8 cellular contexts compared by ENCODE assay signal in the genomic region with DNA sequence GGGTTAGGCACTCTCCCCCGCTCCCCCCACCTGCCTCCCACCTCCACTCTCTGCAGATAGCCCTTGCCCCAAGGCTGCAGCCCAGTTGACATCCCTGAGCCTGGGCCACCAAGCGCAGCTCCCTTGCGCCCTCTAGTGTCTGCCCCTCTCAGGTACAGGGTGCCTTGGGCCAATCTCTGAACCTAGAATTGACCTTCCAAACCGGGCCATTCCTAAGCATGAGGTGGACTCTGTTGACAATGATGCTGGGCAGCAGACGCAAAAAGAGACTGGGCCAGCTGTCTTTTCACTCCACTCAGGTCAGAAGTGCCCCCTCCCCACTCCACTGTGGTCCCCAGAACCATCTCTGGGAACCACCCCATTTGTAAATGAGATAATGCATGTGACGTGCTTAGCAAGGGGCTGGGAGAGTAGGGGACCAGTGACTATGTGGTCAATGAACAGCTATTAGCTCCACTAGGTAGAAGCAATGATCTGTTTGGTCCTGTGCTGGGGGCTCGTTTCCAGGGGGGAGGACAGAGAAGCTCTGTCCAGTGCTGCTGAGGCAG. TPM values are rescaled to one million over a fixed set of nuclear protein-coding genes. Genes with fewer than 3 reads are reported as not detected.
DNase-seq lines count a peak whose midpoint lies in the region; ATAC-seq and TF ChIP-seq lines count a peak whose summit lies in the region.

No MANE protein-coding gene starts in this region.

- H4K20me1 ChIP-seq in DND-41 (ENCODE audit: insufficient read depth, low read length) = no peaks in the 10 kb centered on the region

- no peaks in the 10 kb centered on the region for H3K9me3 Mint-ChIP-seq in activated naive CD4-positive, alpha-beta T cell treated with anti-CD3 and anti-CD28 coated beads, Interleukin-2, amount 10 ng/mL, durations not matched to agents 7 days and 5 days

- no peak overlapping the region for H3K27ac ChIP-seq in DND-41 (ENCODE audit: low read length)
- H3K27ac ChIP-seq in sigmoid colon = no peak overlapping the region

- no peaks in the 10 kb centered on the region for H3K4me1 ChIP-seq in DND-41 (ENCODE audit: insufficient read depth, low read length)
- no peaks in the 10 kb centered on the region for H3K4me1 ChIP-seq in sigmoid colon

- H3K9ac ChIP-seq in DND-41 (ENCODE audit: low read depth, low read length) = no peak overlapping the region

- no peak overlapping the region for H3K4me2 ChIP-seq in DND-41 (ENCODE audit: insufficient read depth, low read length)

- no peak overlapping the region for H3K4me3 Mint-ChIP-seq in activated naive CD4-positive, alpha-beta T cell treated with anti-CD3 and anti-CD28 coated beads, Interleukin-2, amount 10 ng/mL, durations not matched to agents 7 days and 5 days

- no peak overlapping the region for H2AFZ ChIP-seq in DND-41 (ENCODE audit: low read depth, low read length)

- H3K36me3 ChIP-seq in DND-41 (ENCODE audit: insufficient read depth, low read length) = no peaks in the 10 kb centered on the region
- no peaks in the 10 kb centered on the region for H3K36me3 ChIP-seq in sigmoid colon

- intact Hi-C loops in left cardiac atrium (cut with DNase I) (loop anchor here (2.0 to 5.0 kb wide), 3 partner anchors 700 to 750 kb away; no protein-coding TSS in a partner anchor), sigmoid colon (cut with DNase I) (loop anchor here (1.0 kb wide), 2 partner anchors 698 to 748 kb away; no protein-coding TSS in a partner anchor)

- CTCF ChIA-PET in activated naive CD4-positive, alpha-beta T cell treated with anti-CD3 and anti-CD28 coated beads, Interleukin-2, amount 10 ng/mL, durations not matched to agents 7 days and 5 days (lab: Charles Lee) = interaction anchor here (0.7 to 2.6 kb wide), 14 partner anchors 8 to 749 kb away, joined by 3 to 24 read pairs (median 4); no protein-coding TSS in a partner anchor

- no peaks in the 10 kb centered on the region for H3K36me3 Mint-ChIP-seq in activated naive CD4-positive, alpha-beta T cell treated with anti-CD3 and anti-CD28 coated beads, Interleukin-2, amount 10 ng/mL, durations not matched to agents 7 days and 5 days

- H3K4me3 ChIP-seq in DND-41 (ENCODE audit: low read depth in 1 of 2, low read length in 2 of 2) = no peak overlapping the region
- H3K4me3 ChIP-seq in sigmoid colon = no peak overlapping the region

- DNase-seq in DND-41 = peak; percentile 68
- peak; percentile 86 for DNase-seq in activated naive CD4-positive, alpha-beta T cell treated with anti-CD3 and anti-CD28 coated beads, Interleukin-2, amount 10 ng/mL, durations not matched to agents 7 days and 5 days
- peak; percentile 78 for DNase-seq in left cardiac atrium
- DNase-seq in sigmoid colon = peak; percentile 81

- ATAC-seq in DND-41 (ENCODE audit: insufficient read depth, low read depth) = peak; percentile 95
- peak; percentile 56 for ATAC-seq in HG03108 (IDR thresholded peaks at IDR 0.05; ENCODE audit: unreplicated experiment)
- ATAC-seq in SK-N-SH treated with all-trans-retinoic acid at 6 μM for 48 hours = peak; percentile 93
- ATAC-seq in left cardiac atrium = peak; percentile 68 to 86
- ATAC-seq in GM21825 (IDR thresholded peaks at IDR 0.05; ENCODE audit: unreplicated experiment) = no peak
- ATAC-seq in GM18511 (IDR thresholded peaks at IDR 0.05; ENCODE audit: unreplicated experiment) = no peak

- no peak overlapping the region for H3K27ac Mint-ChIP-seq in activated naive CD4-positive, alpha-beta T cell treated with anti-CD3 and anti-CD28 coated beads, Interleukin-2, amount 10 ng/mL, durations not matched to agents 7 days and 5 days

- H3K27me3 ChIP-seq in DND-41 (ENCODE audit: insufficient read depth, low read length, poor library complexity) (no peaks in the 10 kb centered on the region), sigmoid colon (no peaks in the 10 kb centered on the region)

- no peak for TF ChIP-seq EP300 in sigmoid colon (IDR thresholded peaks at IDR 0.05)

- no peak for TF ChIP-seq POLR2A in sigmoid colon (IDR thresholded peaks at IDR 0.05)

- TF ChIP-seq CTCF in DND-41 (IDR thresholded peaks at IDR 0.05; ENCODE audit: borderline replicate concordance, extremely low read depth, low read length, poor library complexity, severe bottlenecking) = peak; percentile 95
- peak; percentile 92 to 94 (median 92) for TF ChIP-seq CTCF in sigmoid colon (IDR thresholded peaks at IDR 0.05)

- WGBS in sigmoid colon, 2 donors = 25 to 39% methylated on average over 7 of the region's 7 CpGs

- peaks cover 3% of the 10 kb centered on the region for H3K27me3 Mint-ChIP-seq in activated naive CD4-positive, alpha-beta T cell treated with anti-CD3 and anti-CD28 coated beads, Interleukin-2, amount 10 ng/mL, durations not matched to agents 7 days and 5 days

- no peaks in the 10 kb centered on the region for H3K79me2 ChIP-seq in DND-41 (ENCODE audit: insufficient read depth, low read length)

- H3K4me1 Mint-ChIP-seq in activated naive CD4-positive, alpha-beta T cell treated with anti-CD3 and anti-CD28 coated beads, Interleukin-2, amount 10 ng/mL, durations not matched to agents 7 days and 5 days = peaks cover 42% of the 10 kb centered on the region

- H3K9me3 ChIP-seq in DND-41 (ENCODE audit: insufficient read depth, low read length, severe bottlenecking) = no peaks in the 10 kb centered on the region
- H3K9me3 ChIP-seq in sigmoid colon = no peaks in the 10 kb centered on the region

TF ChIP-seq in SK-N-SH treated with all-trans-retinoic acid at 6 μM for 48 hours, 23 proteins besides CTCF, POLR2A, EP300 and RAD21:
- no peak for TF ChIP-seq TCF4 (CRISPR knock-in tag; IDR thresholded peaks at IDR 0.05; ENCODE audit: borderline replicate concordance)
- no peak for TF ChIP-seq ZNF70 (CRISPR knock-in tag; IDR thresholded peaks at IDR 0.05)
- no peak for TF ChIP-seq ZC3H10 (CRISPR knock-in tag; IDR thresholded peaks at IDR 0.05)
- TF ChIP-seq, protein P1, sequence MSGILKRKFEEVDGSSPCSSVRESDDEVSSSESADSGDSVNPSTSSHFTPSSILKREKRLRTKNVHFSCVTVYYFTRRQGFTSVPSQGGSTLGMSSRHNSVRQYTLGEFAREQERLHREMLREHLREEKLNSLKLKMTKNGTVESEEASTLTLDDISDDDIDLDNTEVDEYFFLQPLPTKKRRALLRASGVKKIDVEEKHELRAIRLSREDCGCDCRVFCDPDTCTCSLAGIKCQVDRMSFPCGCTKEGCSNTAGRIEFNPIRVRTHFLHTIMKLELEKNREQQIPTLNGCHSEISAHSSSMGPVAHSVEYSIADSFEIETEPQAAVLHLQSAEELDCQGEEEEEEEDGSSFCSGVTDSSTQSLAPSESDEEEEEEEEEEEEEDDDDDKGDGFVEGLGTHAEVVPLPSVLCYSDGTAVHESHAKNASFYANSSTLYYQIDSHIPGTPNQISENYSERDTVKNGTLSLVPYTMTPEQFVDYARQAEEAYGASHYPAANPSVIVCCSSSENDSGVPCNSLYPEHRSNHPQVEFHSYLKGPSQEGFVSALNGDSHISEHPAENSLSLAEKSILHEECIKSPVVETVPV (CRISPR knock-in tag; IDR thresholded peaks at IDR 0.05) = no peak
- no peak for TF ChIP-seq ZFP30 (CRISPR knock-in tag; IDR thresholded peaks at IDR 0.05)
- TF ChIP-seq OSR1 (CRISPR knock-in tag; IDR thresholded peaks at IDR 0.05) = no peak
- TF ChIP-seq ZNF565 (CRISPR knock-in tag; conservative IDR thresholded peaks at IDR 0.05; ENCODE audit: low read depth) = no peak
- TF ChIP-seq PATZ1 (CRISPR knock-in tag; IDR thresholded peaks at IDR 0.05; ENCODE audit: borderline replicate concordance) = no peak
- TF ChIP-seq CSDC2 (CRISPR knock-in tag; IDR thresholded peaks at IDR 0.05) = no peak
- TF ChIP-seq, protein P2, sequence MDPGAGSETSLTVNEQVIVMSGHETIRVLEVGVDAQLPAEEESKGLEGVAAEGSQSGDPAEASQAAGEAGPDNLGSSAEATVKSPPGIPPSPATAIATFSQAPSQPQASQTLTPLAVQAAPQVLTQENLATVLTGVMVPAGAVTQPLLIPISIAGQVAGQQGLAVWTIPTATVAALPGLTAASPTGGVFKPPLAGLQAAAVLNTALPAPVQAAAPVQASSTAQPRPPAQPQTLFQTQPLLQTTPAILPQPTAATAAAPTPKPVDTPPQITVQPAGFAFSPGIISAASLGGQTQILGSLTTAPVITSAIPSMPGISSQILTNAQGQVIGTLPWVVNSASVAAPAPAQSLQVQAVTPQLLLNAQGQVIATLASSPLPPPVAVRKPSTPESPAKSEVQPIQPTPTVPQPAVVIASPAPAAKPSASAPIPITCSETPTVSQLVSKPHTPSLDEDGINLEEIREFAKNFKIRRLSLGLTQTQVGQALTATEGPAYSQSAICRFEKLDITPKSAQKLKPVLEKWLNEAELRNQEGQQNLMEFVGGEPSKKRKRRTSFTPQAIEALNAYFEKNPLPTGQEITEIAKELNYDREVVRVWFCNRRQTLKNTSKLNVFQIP (CRISPR knock-in tag; IDR thresholded peaks at IDR 0.05; ENCODE audit: borderline replicate concordance, low read depth) = no peak
- no peak for TF ChIP-seq RARB (CRISPR knock-in tag; IDR thresholded peaks at IDR 0.05)
- no peak for TF ChIP-seq BACH2 (CRISPR knock-in tag; IDR thresholded peaks at IDR 0.05; ENCODE audit: borderline replicate concordance)
- no peak for TF ChIP-seq ISL1 (CRISPR knock-in tag; IDR thresholded peaks at IDR 0.05)
- TF ChIP-seq GLIS3 (CRISPR knock-in tag; IDR thresholded peaks at IDR 0.05) = no peak
- no peak for TF ChIP-seq SNAI2 (CRISPR knock-in tag; IDR thresholded peaks at IDR 0.05)

RNA-seq across cellular contexts. Expression of gene PLB1, which starts 43.3 kb away (rescaled TPM):
- 1 to 10 TPM; 2.8 to 6.2 TPM for total RNA-seq in left cardiac atrium
- total RNA-seq in sigmoid colon = 10 to 100 TPM in 1 of 4 donors, 1 to 10 TPM in 3; 2.1 to 18.3 (median 5.7) TPM
- polyA plus RNA-seq in sigmoid colon = 1 to 10 TPM; 1.2 to 1.8 (median 1.4) TPM

RNA-seq across cellular contexts. Expression of gene FOSL2, which starts 60.0 kb away (rescaled TPM):
- total RNA-seq in left cardiac atrium (100 to 1,000 TPM in 1 of 2 donors, 10 to 100 TPM in 1; 66.6 to 140 TPM), sigmoid colon (100 to 1,000 TPM in 1 of 4 donors, 10 to 100 TPM in 3; 38.9 to 208 (median 67.3) TPM)
- 10 to 100 TPM; 30.0 to 66.2 (median 55.0) TPM for polyA plus RNA-seq in sigmoid colon

Comparison
In these comparisons a context has a peak if more than half of its experiments do, and no peak if none do; other contexts are left out.
1. ATAC-seq: peak in DND-41 (single experiment), HG03108 (single experiment), SK-N-SH treated with all-trans-retinoic acid at 6 μM for 48 hours (single experiment) and left cardiac atrium (2 of 2); none in GM21825 (single experiment) and GM18511 (single experiment).
2. Peak in every context shown above with its lines, with median percentiles within 50 percentile points of each other: DNase-seq.